Comparison of ENCODE assay signal across 29 cellular contexts in the genomic region with DNA sequence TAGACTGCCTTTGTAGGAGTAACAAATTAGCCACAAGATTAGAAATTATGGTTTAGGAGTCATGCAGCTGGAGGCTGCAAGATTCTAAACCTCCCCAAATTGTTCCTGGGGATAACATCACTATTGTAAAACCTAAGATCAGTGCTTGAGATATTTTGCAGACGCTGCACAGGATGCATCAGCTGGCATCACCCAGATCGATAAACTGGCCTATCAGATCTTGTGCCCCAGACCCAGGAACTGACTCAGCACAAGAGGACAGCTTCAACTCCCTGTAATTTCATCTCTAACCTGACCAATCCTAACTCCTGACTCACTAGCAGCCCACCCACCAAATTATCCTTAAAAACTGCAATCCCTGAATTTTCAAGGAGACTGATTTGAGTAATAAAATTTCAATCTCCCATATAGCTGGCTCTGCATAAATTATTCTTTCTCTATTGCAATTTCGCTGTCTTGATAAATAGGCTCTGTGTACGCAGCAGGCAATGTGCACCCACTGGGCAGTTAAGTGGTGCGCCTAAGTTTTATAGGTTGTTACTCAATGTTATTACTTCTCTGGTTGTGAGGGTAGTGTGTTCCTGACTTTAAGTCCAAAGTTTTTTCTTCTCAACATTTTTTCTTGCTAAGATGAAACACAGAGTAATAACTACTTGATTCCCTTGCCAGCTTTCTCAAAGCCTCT.
"Had no signal": no experiment of that assay in that cellular context is flagged by ENCODE, and none has a peak within 500 bp of the region (broad histone marks: within the 10 kb centered on the region; RNA-seq: fewer than 3 reads in every experiment).

No MANE protein-coding gene starts in this region.

- H3K27me3 ChIP-seq: ascending aorta, brain microvascular endothelial cell, dorsolateral prefrontal cortex, gastrocnemius medialis, hepatocyte, pancreas, tibial nerve had no signal

- H3K79me2 ChIP-seq: hepatocyte had no signal

- H2AFZ ChIP-seq: hepatocyte had no signal

- H3K4me1 Mint-ChIP-seq: activated CD4-positive, alpha-beta T cell treated with anti-CD3 and anti-CD28 coated beads, Interleukin-2, amount 10 ng/mL, durations not matched to agents 24 days and 14 days; activated naive CD4-positive, alpha-beta T cell treated with anti-CD3 and anti-CD28 coated beads, Interleukin-2, amount 10 ng/mL, durations not matched to agents 7 days and 5 days; activated naive CD8-positive, alpha-beta T cell treated with anti-CD3 and anti-CD28 coated beads, Interleukin-2, amount 10 ng/mL, durations not matched to agents 7 days and 5 days; immature natural killer cell; naive thymus-derived CD4-positive, alpha-beta T cell had no signal

- H3K27me3 Mint-ChIP-seq: activated CD4-positive, alpha-beta memory T cell treated with anti-CD3 and anti-CD28 coated beads for 36 hours; activated CD4-positive, alpha-beta T cell treated with anti-CD3 and anti-CD28 coated beads, Interleukin-2, amount 10 ng/mL, durations not matched to agents 24 days and 14 days; activated naive CD4-positive, alpha-beta T cell treated with anti-CD3 and anti-CD28 coated beads, Interleukin-2, amount 10 ng/mL, durations not matched to agents 7 days and 5 days; activated naive CD8-positive, alpha-beta T cell treated with anti-CD3 and anti-CD28 coated beads, Interleukin-2, amount 10 ng/mL, durations not matched to agents 7 days and 5 days had no signal

- ATAC-seq: gastrocnemius medialis; left colon; naive thymus-derived CD4-positive, alpha-beta T cell; pancreas; psoas muscle; right cardiac atrium had no signal

- H3K9me3 ChIP-seq: ascending aorta, gastrocnemius medialis, pancreas, psoas muscle, tibial nerve had no signal

- H3K36me3 Mint-ChIP-seq: activated CD4-positive, alpha-beta memory T cell treated with anti-CD3 and anti-CD28 coated beads for 36 hours; activated naive CD4-positive, alpha-beta T cell treated with anti-CD3 and anti-CD28 coated beads, Interleukin-2, amount 10 ng/mL, durations not matched to agents 7 days and 5 days; activated naive CD8-positive, alpha-beta T cell treated with anti-CD3 and anti-CD28 coated beads, Interleukin-2, amount 10 ng/mL, durations not matched to agents 7 days and 5 days; immature natural killer cell; naive thymus-derived CD4-positive, alpha-beta T cell had no signal

- H3K27ac ChIP-seq: ascending aorta, brain microvascular endothelial cell, coronary artery, dorsolateral prefrontal cortex, gastrocnemius medialis, hepatocyte, pancreas, psoas muscle, tibial nerve, VCaP had no signal

- H3K9me3 Mint-ChIP-seq: activated CD4-positive, alpha-beta memory T cell treated with anti-CD3 and anti-CD28 coated beads for 36 hours; activated CD4-positive, alpha-beta T cell treated with anti-CD3 and anti-CD28 coated beads, Interleukin-2, amount 10 ng/mL, durations not matched to agents 24 days and 14 days; activated naive CD4-positive, alpha-beta T cell treated with anti-CD3 and anti-CD28 coated beads, Interleukin-2, amount 10 ng/mL, durations not matched to agents 7 days and 5 days; activated naive CD8-positive, alpha-beta T cell treated with anti-CD3 and anti-CD28 coated beads, Interleukin-2, amount 10 ng/mL, durations not matched to agents 7 days and 5 days; naive thymus-derived CD4-positive, alpha-beta T cell had no signal

- DNase-seq: activated CD4-positive, alpha-beta memory T cell treated with anti-CD3 and anti-CD28 coated beads for 36 hours; activated CD4-positive, alpha-beta T cell treated with anti-CD3 and anti-CD28 coated beads, Interleukin-2, amount 10 ng/mL, durations not matched to agents 24 days and 14 days; activated CD4-positive, CD25-positive, alpha-beta regulatory T cell treated with anti-CD3 and anti-CD28 coated beads, Interleukin-2, amount 50 U/mL, for 72 hours; activated CD8-positive, alpha-beta memory T cell treated with anti-CD3 and anti-CD28 coated beads, Interleukin-2, amount 50 U/mL, for 4 hours; activated gamma-delta T cell; activated naive CD4-positive, alpha-beta T cell treated with anti-CD3 and anti-CD28 coated beads, Interleukin-2, amount 10 ng/mL, durations not matched to agents 7 days and 5 days; activated naive CD8-positive, alpha-beta T cell treated with anti-CD3 and anti-CD28 coated beads, Interleukin-2, amount 10 ng/mL, durations not matched to agents 7 days and 5 days; activated T-cell treated with anti-CD3 and anti-CD28 coated beads, Interleukin-2, amount 50 U/mL, for 1 hour; dorsolateral prefrontal cortex; effector memory CD4-positive, alpha-beta T cell; gastrocnemius medialis; immature natural killer cell; kidney; left colon; midbrain; naive thymus-derived CD4-positive, alpha-beta T cell; nucleus accumbens; pancreas; psoas muscle; right cardiac atrium; stimulated activated CD4-positive, alpha-beta T cell treated with anti-CD3 and anti-CD28 coated beads, Interleukin-2, amount 100 ng/mL, for 48 hours; stimulated activated naive CD4-positive, alpha-beta T cell treated with Interleukin-2 at 50 U/mL for 16 hours had no signal

- H3K27ac Mint-ChIP-seq: activated CD4-positive, alpha-beta memory T cell treated with anti-CD3 and anti-CD28 coated beads for 36 hours; activated CD4-positive, alpha-beta T cell treated with anti-CD3 and anti-CD28 coated beads, Interleukin-2, amount 10 ng/mL, durations not matched to agents 24 days and 14 days; activated naive CD4-positive, alpha-beta T cell treated with anti-CD3 and anti-CD28 coated beads, Interleukin-2, amount 10 ng/mL, durations not matched to agents 7 days and 5 days; activated naive CD8-positive, alpha-beta T cell treated with anti-CD3 and anti-CD28 coated beads, Interleukin-2, amount 10 ng/mL, durations not matched to agents 7 days and 5 days; immature natural killer cell; naive thymus-derived CD4-positive, alpha-beta T cell had no signal

- H3K4me1 ChIP-seq: gastrocnemius medialis, pancreas, psoas muscle, tibial nerve had no signal

- H3K4me3 Mint-ChIP-seq: activated CD4-positive, alpha-beta memory T cell treated with anti-CD3 and anti-CD28 coated beads for 36 hours; activated CD4-positive, alpha-beta T cell treated with anti-CD3 and anti-CD28 coated beads, Interleukin-2, amount 10 ng/mL, durations not matched to agents 24 days and 14 days; activated naive CD4-positive, alpha-beta T cell treated with anti-CD3 and anti-CD28 coated beads, Interleukin-2, amount 10 ng/mL, durations not matched to agents 7 days and 5 days; activated naive CD8-positive, alpha-beta T cell treated with anti-CD3 and anti-CD28 coated beads, Interleukin-2, amount 10 ng/mL, durations not matched to agents 7 days and 5 days; immature natural killer cell; naive thymus-derived CD4-positive, alpha-beta T cell; neural crest cell had no signal

- H3K4me3 ChIP-seq: ascending aorta, coronary artery, dorsolateral prefrontal cortex, gastrocnemius medialis, hepatocyte, pancreas, psoas muscle, tibial nerve had no signal

- H3K4me2 ChIP-seq: hepatocyte had no signal

- H3K36me3 ChIP-seq: ascending aorta, brain microvascular endothelial cell, gastrocnemius medialis, pancreas, tibial nerve had no signal
